ENCODE assay signal across 8 cellular contexts in the genomic region with DNA sequence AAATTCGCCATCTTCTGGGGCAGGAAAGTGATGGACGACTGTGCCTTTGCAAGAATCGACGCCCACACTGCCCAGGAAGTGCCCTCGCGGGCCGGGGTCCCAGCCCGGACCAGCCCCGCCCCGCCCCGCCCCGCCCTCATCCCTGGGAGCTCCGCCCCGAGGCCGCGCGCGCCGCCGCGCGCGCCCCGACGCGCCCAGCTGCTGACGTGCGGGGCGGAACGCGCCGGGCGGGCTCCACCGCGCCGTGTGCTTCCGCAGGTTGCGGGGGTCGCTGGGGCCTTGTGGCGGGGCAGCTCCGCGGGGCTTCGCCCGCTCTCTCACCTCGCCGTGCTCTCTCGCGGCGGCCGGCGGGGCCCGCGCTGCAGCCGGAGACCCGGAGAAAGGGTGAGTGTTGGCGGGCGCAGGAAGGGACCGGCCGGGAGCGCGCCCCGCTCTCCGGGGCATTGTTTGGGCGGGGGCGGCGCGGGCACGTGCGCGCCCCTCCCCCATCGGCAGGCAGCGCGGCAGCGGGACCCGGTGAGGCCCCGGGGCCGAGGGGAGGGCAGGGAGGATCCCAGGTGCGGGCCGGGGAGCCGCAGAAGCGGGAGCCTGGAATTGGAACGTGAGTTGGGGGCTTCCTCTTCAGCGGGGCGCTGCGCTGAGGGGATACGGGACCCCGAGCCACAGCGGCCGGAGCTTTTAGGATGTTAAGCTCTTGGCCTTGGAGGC. TPM values are rescaled to one million over a fixed set of nuclear protein-coding genes. Genes with fewer than 3 reads are reported as not detected.
DNase-seq lines count a peak whose midpoint lies in the region; ATAC-seq and TF ChIP-seq lines count a peak whose summit lies in the region.

A gene (plus strand): TSS at position 188 of the 708 bp plus-strand sequence. CDS start 17,366 bp downstream, outside the sequence.

- H3K4me3 ChIP-seq in HUES6 (ENCODE audit: low read depth, low read length) (peak within 1 kb of the TSS; percentile 96), fibroblast of mammary gland (ENCODE audit: control insufficient read depth, low read depth, low read length) (peak within 1 kb of the TSS; percentile 97)

- peak within 1 kb of the TSS; percentile 91 for H3K9ac ChIP-seq in HUES6 (ENCODE audit: low read length)

- no peaks in the 10 kb centered on the region for H3K36me3 Mint-ChIP-seq in natural killer cell

- ATAC-seq in GM21423 (IDR thresholded peaks at IDR 0.05; ENCODE audit: unreplicated experiment) (peak; percentile 77), natural killer cell (peak; percentile 90 to 94 (median 90))

- H3K4me3 Mint-ChIP-seq in natural killer cell, result peak within 1 kb of the TSS; percentile 92

- H3K9me3 ChIP-seq in HUES6 (ENCODE audit: control insufficient read depth, insufficient read depth, low read depth, low read length), result no peaks in the 10 kb centered on the region

- H3K27me3 ChIP-seq in HUES6 (ENCODE audit: control insufficient read depth, insufficient read depth, low read length), result no peaks in the 10 kb centered on the region

- intact Hi-C loops in natural killer cell (cut with micrococcal nuclease), result loop anchor here (2.0 kb wide), 1 partner anchor 61 kb away; no protein-coding TSS in a partner anchor

- no peak for TF ChIP-seq CTCF in fibroblast of mammary gland (conservative IDR thresholded peaks at IDR 0.05; ENCODE audit: control insufficient read depth, insufficient read depth, low read depth, low read length)
- no peak for TF ChIP-seq CTCF in natural killer cell (IDR thresholded peaks at IDR 0.05)

- DNase-seq in DMS 273 treated with DMSO at 0.1 percent for 48 hours (lab: John Stamatoyannopoulos, UW), result peak; percentile 67
- peak; percentile 80 for DNase-seq in RKO (ENCODE audit: low spot score)
- peak; percentile 17 to 62 for DNase-seq in activated T-helper 1 cell treated with anti-CD3 and anti-CD28 coated beads, Interleukin-2, amount 50 U/mL, for 16 hours (ENCODE audit: low read depth in 1 of 2, low spot score in 1 of 2)
- peak; percentile 58 for DNase-seq in fibroblast of mammary gland (ENCODE audit: low read depth)
- peak; percentile 64 for DNase-seq in natural killer cell
- DNase-seq in stimulated activated naive CD4-positive, alpha-beta T cell (lab: John Stamatoyannopoulos, UW), result peak; percentile 49 to 81 (median 66)

- peak within 1 kb of the TSS; percentile 94 for H3K27ac ChIP-seq in HUES6 (ENCODE audit: low read depth, low read length)

- peak within 1 kb of the TSS; percentile 66 to 83 for H3K27ac Mint-ChIP-seq in natural killer cell

- peaks cover 19% of the 10 kb centered on the region for H3K4me1 ChIP-seq in HUES6 (ENCODE audit: control insufficient read depth, insufficient read depth, low read length)

- H3K36me3 ChIP-seq in HUES6 (ENCODE audit: control insufficient read depth, insufficient read depth, low read length), result peaks cover 5% of the 10 kb centered on the region

- peaks cover 29 to 36% of the 10 kb centered on the region in 2 donors for H3K4me1 Mint-ChIP-seq in natural killer cell

- H3K27me3 Mint-ChIP-seq in natural killer cell (ENCODE audit: low read depth in 2 of 2), result no peaks in the 10 kb centered on the region

- H3K9me3 Mint-ChIP-seq in natural killer cell, result no peaks in the 10 kb centered on the region

RNA-seq across cellular contexts. Expression of the gene that starts here (rescaled TPM):
- total RNA-seq in natural killer cell, result 10 to 100 TPM; 23.1 to 25.8 (median 25.2) TPM

Comparison
In these comparisons a context has a peak if more than half of its experiments do, and no peak if none do; other contexts are left out.
1. Peak in every context shown above with its lines: DNase-seq, ATAC-seq, H3K4me3 ChIP-seq and H3K27ac ChIP-seq.